ENCODE assay signal across 29 cellular contexts in the genomic region with DNA sequence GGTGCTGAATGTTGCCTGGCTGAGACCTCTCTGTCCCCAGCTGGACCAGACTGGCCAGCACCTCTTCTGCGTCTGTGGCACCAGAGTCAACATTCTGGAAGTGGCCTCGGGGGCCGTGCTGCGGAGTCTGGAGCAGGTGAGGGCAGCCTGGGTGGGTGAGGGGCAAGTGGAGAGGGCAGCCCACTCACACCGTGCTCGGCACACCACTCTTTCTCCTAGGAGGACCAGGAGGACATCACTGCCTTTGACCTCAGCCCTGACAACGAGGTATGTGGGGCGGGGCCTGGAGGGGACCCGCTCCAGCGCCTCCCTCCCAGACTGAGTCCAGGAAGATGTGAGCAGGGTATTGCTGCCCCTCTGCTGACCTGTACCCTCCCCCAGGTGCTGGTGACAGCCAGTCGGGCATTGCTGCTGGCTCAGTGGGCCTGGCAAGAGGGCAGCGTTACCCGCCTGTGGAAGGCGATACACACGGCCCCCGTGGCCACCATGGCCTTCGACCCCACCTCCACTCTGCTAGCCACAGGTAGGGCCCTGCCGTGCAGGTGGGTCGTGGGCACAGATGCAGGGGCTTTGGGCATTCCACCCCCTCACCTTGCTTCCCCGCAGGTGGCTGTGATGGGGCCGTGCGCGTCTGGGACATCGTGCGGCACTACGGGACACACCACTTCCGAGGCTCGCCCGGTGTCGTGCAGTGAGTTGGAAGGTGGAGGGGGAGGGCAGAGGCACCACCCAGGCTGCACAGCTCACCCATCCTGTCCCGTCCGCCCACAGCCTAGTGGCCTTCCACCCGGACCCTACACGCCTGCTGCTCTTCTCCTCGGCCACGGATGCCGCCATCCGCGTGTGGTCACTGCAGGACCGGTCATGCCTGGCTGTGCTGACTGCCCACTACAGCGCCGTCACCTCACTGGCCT. TPM values are rescaled to one million over a fixed set of nuclear protein-coding genes. Genes with fewer than 3 reads are reported as not detected.
DNase-seq lines count a peak whose midpoint lies in the region; ATAC-seq, FAIRE-seq and TF ChIP-seq lines count a peak whose summit lies in the region.
"Had no signal": no experiment of that assay in that cellular context is flagged by ENCODE, and none has a peak within 500 bp of the region (broad histone marks: within the 10 kb centered on the region; RNA-seq: fewer than 3 reads in every experiment).

No MANE protein-coding gene starts in this region.

- FAIRE-seq in HepG2 (lab: Jason Lieb, UNC), result no peak
- FAIRE-seq: islet of Langerhans had no signal

- ATAC-seq in activated naive CD8-positive, alpha-beta T cell treated with anti-CD3 and anti-CD28 coated beads, Interleukin-2, amount 50 U/mL, for 24 hours, result no peak
- no peak for ATAC-seq in WTC11
- ATAC-seq in HepG2, result no peak
- no peak for ATAC-seq in GM21423 (IDR thresholded peaks at IDR 0.05; ENCODE audit: unreplicated experiment)
- ATAC-seq: stimulated activated effector memory CD8-positive, alpha-beta T cell treated with anti-CD3 and anti-CD28 coated beads, Interleukin-12 subunit alpha, Interleukin-12 subunit beta, amount 100 ng/mL, for 72 hours; upper lobe of right lung had no signal

- H3K36me3 ChIP-seq in HepG2 (replicated peaks in 1 of 2; ENCODE audit: control insufficient read depth in 1 of 2, insufficient read depth in 2 of 2, low read length in 2 of 2), result peaks cover 21 to 34% of the 10 kb centered on the region in 2 experiments; a peak in 3 of 5 replicates
- H3K36me3 ChIP-seq in trophoblast cell (ENCODE audit: control insufficient read depth in 1 of 2, insufficient read depth in 2 of 2, low read length in 2 of 2), result peaks cover 44 to 46% of the 10 kb centered on the region in 2 experiments

- H3K4me3 ChIP-seq in HepG2 (replicated peaks in 1 of 3; ENCODE audit: insufficient read depth in 1 of 3, low read depth in 2 of 3, low read length in 3 of 3) (no peak overlapping the region; a peak in 1 of 6 replicates), trophoblast cell (ENCODE audit: low read depth, low read length) (peak overlapping the region; percentile 9)
- H3K4me3 ChIP-seq: PC-9, sigmoid colon, upper lobe of right lung had no signal

- H3K9me3 ChIP-seq in HepG2 (ENCODE audit: low read length) (no peaks in the 10 kb centered on the region), trophoblast cell (ENCODE audit: insufficient read depth, low read depth, low read length) (no peaks in the 10 kb centered on the region)
- H3K9me3 ChIP-seq: BLaER1, Caco-2, sigmoid colon, upper lobe of right lung had no signal

- H3K79me1 ChIP-seq in trophoblast cell (ENCODE audit: low read length), result peaks cover 7% of the 10 kb centered on the region

- no peaks in the 10 kb centered on the region for H3K27me3 Mint-ChIP-seq in activated naive CD8-positive, alpha-beta T cell treated with anti-CD3 and anti-CD28 coated beads, Interleukin-2, amount 50 U/mL, for 24 hours
- no peaks in the 10 kb centered on the region for H3K27me3 Mint-ChIP-seq in activated naive CD8-positive, alpha-beta T cell treated with anti-CD3 and anti-CD28 coated beads for 36 hours
- H3K27me3 Mint-ChIP-seq in WTC11 (ENCODE audit: low read depth), result no peaks in the 10 kb centered on the region

- no peaks in the 10 kb centered on the region for H3K27me3 ChIP-seq in HepG2 (ENCODE audit: control insufficient read depth in 1 of 2, insufficient read depth in 2 of 2, low read length in 2 of 2)
- H3K27me3 ChIP-seq in trophoblast cell (ENCODE audit: insufficient read depth, low read length), result peaks cover 3% of the 10 kb centered on the region

- H2AFZ ChIP-seq in HepG2 (ENCODE audit: low read length) (no peak overlapping the region), trophoblast cell (ENCODE audit: insufficient read depth, low read length, poor library complexity) (no peak overlapping the region)
- H2AFZ ChIP-seq: PC-9 had no signal

- peaks cover 14% of the 10 kb centered on the region for H3K79me2 ChIP-seq in HepG2 (ENCODE audit: insufficient read depth, low read length)
- H3K79me2 ChIP-seq in trophoblast cell (ENCODE audit: control insufficient read depth, insufficient read depth, low read length, poor library complexity), result peaks cover 11% of the 10 kb centered on the region

- H3K4me3 Mint-ChIP-seq in activated naive CD8-positive, alpha-beta T cell treated with anti-CD3 and anti-CD28 coated beads, Interleukin-2, amount 50 U/mL, for 24 hours, result peak overlapping the region; percentile 14
- no peak overlapping the region for H3K4me3 Mint-ChIP-seq in activated naive CD8-positive, alpha-beta T cell treated with anti-CD3 and anti-CD28 coated beads for 36 hours
- peak overlapping the region; percentile 24 for H3K4me3 Mint-ChIP-seq in WTC11

- H4K91ac ChIP-seq in trophoblast cell (ENCODE audit: low read depth, low read length), result no peak overlapping the region

- H3K14ac ChIP-seq in trophoblast cell (ENCODE audit: low read length), result no peak overlapping the region

- DNase-seq in activated naive CD8-positive, alpha-beta T cell treated with anti-CD3 and anti-CD28 coated beads, Interleukin-2, amount 50 U/mL, for 24 hours, result no peak
- DNase-seq in activated naive CD8-positive, alpha-beta T cell treated with anti-CD3 and anti-CD28 coated beads for 36 hours, result no peak
- DNase-seq in WTC11 (ENCODE audit: low spot score), result no peak
- DNase-seq in HepG2 (ENCODE audit: low spot score), result no peak
- no peak for DNase-seq in trophoblast cell
- no peak for DNase-seq in NCI-H146 (lab: John Stamatoyannopoulos, UW)
- DNase-seq in GM03348 (ENCODE audit: low spot score), result no peak
- DNase-seq: ACHN; activated CD4-positive, alpha-beta T cell treated with anti-CD3 and anti-CD28 coated beads for 4 hours; Caco-2; effector CD4-positive, alpha-beta T cell; Kasumi-1; MV-4-11; NCI-H1694; NCI-H510A; NK-92 treated with Interleukin-12 subunit alpha and Interleukin-12 subunit beta, amount 100 ng/mL, for 24 hours; PC-9; Right ventricle myocardium superior; sigmoid colon; stimulated activated CD4-positive, alpha-beta T cell treated with anti-CD3 and anti-CD28 coated beads, Interleukin-4, amount 100 ng/mL, for 24 hours; upper lobe of right lung had no signal

- H2AK5ac ChIP-seq in trophoblast cell (ENCODE audit: low read length), result no peak overlapping the region

- POLR2A ChIA-PET in WTC11 (lab: Charles Lee) (no interaction called here), HepG2 (lab: Yijun Ruan, JAX) (interaction anchor here (0.8 kb wide), 1 partner anchor 10 kb away, joined by 5 read pairs; the partner anchor contains the start of gene RPS2)

- H3K27ac Mint-ChIP-seq in activated naive CD8-positive, alpha-beta T cell treated with anti-CD3 and anti-CD28 coated beads, Interleukin-2, amount 50 U/mL, for 24 hours, result no peak overlapping the region
- no peak overlapping the region for H3K27ac Mint-ChIP-seq in activated naive CD8-positive, alpha-beta T cell treated with anti-CD3 and anti-CD28 coated beads for 36 hours
- no peak overlapping the region for H3K27ac Mint-ChIP-seq in WTC11
- H3K27ac Mint-ChIP-seq: stimulated activated effector memory CD8-positive, alpha-beta T cell treated with anti-CD3 and anti-CD28 coated beads, Interleukin-12 subunit alpha, Interleukin-12 subunit beta, amount 100 ng/mL, for 72 hours had no signal

- peaks cover 23% of the 10 kb centered on the region for H3K4me1 Mint-ChIP-seq in activated naive CD8-positive, alpha-beta T cell treated with anti-CD3 and anti-CD28 coated beads, Interleukin-2, amount 50 U/mL, for 24 hours
- peaks cover 16% of the 10 kb centered on the region for H3K4me1 Mint-ChIP-seq in activated naive CD8-positive, alpha-beta T cell treated with anti-CD3 and anti-CD28 coated beads for 36 hours
- peaks cover 15% of the 10 kb centered on the region for H3K4me1 Mint-ChIP-seq in WTC11

- no peak overlapping the region for H3K4ac ChIP-seq in trophoblast cell (ENCODE audit: low read depth, low read length)

- BruUV-seq in HepG2 (replicated peaks; lab: Mats Ljungman, UMichigan), result no TSS peak

- no peaks in the 10 kb centered on the region for H3K9me3 Mint-ChIP-seq in activated naive CD8-positive, alpha-beta T cell treated with anti-CD3 and anti-CD28 coated beads, Interleukin-2, amount 50 U/mL, for 24 hours
- H3K9me3 Mint-ChIP-seq in activated naive CD8-positive, alpha-beta T cell treated with anti-CD3 and anti-CD28 coated beads for 36 hours, result no peaks in the 10 kb centered on the region
- H3K9me3 Mint-ChIP-seq in WTC11, result no peaks in the 10 kb centered on the region
- H3K9me3 Mint-ChIP-seq: stimulated activated effector memory CD8-positive, alpha-beta T cell treated with anti-CD3 and anti-CD28 coated beads, Interleukin-12 subunit alpha, Interleukin-12 subunit beta, amount 100 ng/mL, for 72 hours had no signal

- no peak for TF ChIP-seq RAD21 in HepG2 (CRISPR knock-in tag; IDR thresholded peaks at IDR 0.05)

- H3K18ac ChIP-seq in trophoblast cell (ENCODE audit: low read length), result no peak overlapping the region

- H3K9ac ChIP-seq in HepG2 (ENCODE audit: insufficient read depth, low read depth, low read length) (no peak overlapping the region), trophoblast cell (ENCODE audit: low read length) (no peak overlapping the region)

- H3K4me2 ChIP-seq in HepG2 (ENCODE audit: low read depth, low read length) (no peak overlapping the region), trophoblast cell (ENCODE audit: low read length) (no peak overlapping the region)

- CTCF ChIA-PET in WTC11 (lab: Charles Lee) (no interaction called here), HepG2 (lab: Yijun Ruan, JAX; ENCODE audit: low intra/inter-chr PET ratio, low total read pairs) (no interaction called here)

- TF ChIP-seq EP300 in HepG2 (IDR thresholded peaks at IDR 0.05; ENCODE audit: low read depth in 2 of 2, low read length in 2 of 2) (no peak), HepG2 (CRISPR knock-in tag; IDR thresholded peaks at IDR 0.05; ENCODE audit: borderline replicate concordance) (no peak)

- no peak overlapping the region for H2BK12ac ChIP-seq in trophoblast cell (ENCODE audit: low read length)

- in situ Hi-C loops in HepG2 (cut with HindIII; ENCODE audit: extremely low pct_ligation_motif_present, low pct_unique_long_range_greater_than_20kb), result no loop called here

- H3K4me1 ChIP-seq in HepG2 (ENCODE audit: insufficient read depth, low read length) (peaks cover 21% of the 10 kb centered on the region), trophoblast cell (ENCODE audit: control insufficient read depth in 1 of 2, insufficient read depth in 2 of 2, low read length in 2 of 2) (peaks cover 16 to 18% of the 10 kb centered on the region in 2 experiments)
- H3K4me1 ChIP-seq: Caco-2 had no signal

- intact Hi-C loops in HepG2 (cut with micrococcal nuclease; ENCODE audit: unreplicated experiment), result no loop called here

- no peaks in the 10 kb centered on the region for H4K20me1 ChIP-seq in HepG2 (ENCODE audit: insufficient read depth, low read length)

- H2BK5ac ChIP-seq in trophoblast cell (ENCODE audit: low read depth, low read length, poor library complexity), result no peak overlapping the region

- H3K27ac ChIP-seq in HepG2 (ENCODE audit: extremely low read length, insufficient read depth, low read length) (no peak overlapping the region), trophoblast cell (ENCODE audit: low read depth, low read length) (no peak overlapping the region)
- H3K27ac ChIP-seq: BLaER1, PC-9, sigmoid colon, upper lobe of right lung had no signal

- H4K8ac ChIP-seq in trophoblast cell (ENCODE audit: low read depth, low read length), result no peak overlapping the region

- H2BK120ac ChIP-seq in trophoblast cell (ENCODE audit: insufficient read depth, low read length, poor library complexity), result no peak overlapping the region

- 98% methylated on average over 28 of the region's 42 CpGs for WGBS in HepG2 (ENCODE audit: low lambda C conversion rate)
- no CpG with 5 or more reads among the region's 42 CpGs for WGBS in trophoblast cell (ENCODE audit: extremely low coverage, insufficient coverage, insufficient read length)

- no peak overlapping the region for H4K12ac ChIP-seq in trophoblast cell (ENCODE audit: low read depth, low read length)

- no peak overlapping the region for H3K23ac ChIP-seq in trophoblast cell (ENCODE audit: low read length)

- H3K36me3 Mint-ChIP-seq in activated naive CD8-positive, alpha-beta T cell treated with anti-CD3 and anti-CD28 coated beads, Interleukin-2, amount 50 U/mL, for 24 hours (ENCODE audit: low read depth), result peaks cover 29% of the 10 kb centered on the region
- H3K36me3 Mint-ChIP-seq in activated naive CD8-positive, alpha-beta T cell treated with anti-CD3 and anti-CD28 coated beads for 36 hours, result peaks cover 37% of the 10 kb centered on the region
- H3K36me3 Mint-ChIP-seq in WTC11, result peaks cover 10% of the 10 kb centered on the region

- no peak for TF ChIP-seq POLR2A in HepG2 (IDR thresholded peaks at IDR 0.05; ENCODE audit: insufficient read depth in 1 of 2, low read depth in 2 of 2, low read length in 2 of 2)

- TF ChIP-seq CTCF in WTC11 (IDR thresholded peaks at IDR 0.05) (no peak), HepG2 (CRISPR knock-in tag; IDR thresholded peaks at IDR 0.05) (no peak)

RNA-seq across cellular contexts. Expression of gene TBL3, which starts 2.6 kb away (rescaled TPM):
- 10 to 100 TPM; 66.3 to 72.6 TPM for total RNA-seq in activated naive CD8-positive, alpha-beta T cell treated with anti-CD3 and anti-CD28 coated beads for 36 hours
- total RNA-seq in WTC11 (2021) (67.6 to 73.4 TPM (median 71.3 TPM) in 3 replicates), HepG2 (2016; rRNA removed; fragmentation: Illumina TruSeq; extraction: Trizol) (31.2 and 38.0 TPM in 2 replicates)
- 6.2 and 6.3 TPM in 2 replicates for total RNA-seq in HepG2 (2016; cell fraction: cytosol; rRNA removed; fragmentation: Illumina TruSeq; extraction: Trizol; ENCODE audit: low read depth)
- total RNA-seq in HepG2 (2016; cell fraction: insoluble cytoplasmic fraction; rRNA removed; fragmentation: Illumina TruSeq; extraction: Trizol), result 28.7 and 44.0 TPM in 2 replicates
- 9.1 and 10.6 TPM in 2 replicates for total RNA-seq in HepG2 (2016; cell fraction: membrane; rRNA removed; fragmentation: Illumina TruSeq; extraction: Trizol)
- 26.8 and 27.8 TPM in 2 replicates for total RNA-seq in HepG2 (2016; cell fraction: nucleus; rRNA removed; fragmentation: Illumina TruSeq; extraction: Trizol)
- 16.8 and 24.9 TPM in 2 replicates for polyA plus RNA-seq in HepG2 (2011; rRNA removed)
- polyA plus RNA-seq in HepG2 (2011; cell fraction: cytosol; rRNA removed), result 16.1 and 29.4 TPM in 2 replicates
- 117 and 165 TPM in 2 replicates for polyA plus RNA-seq in HepG2 (2011; cell fraction: nucleus; rRNA removed)
- polyA plus RNA-seq in HepG2 (2012), result 19.7 and 30.1 TPM in 2 replicates
- polyA plus RNA-seq in HepG2 (2016; cell fraction: cytosol; fragmentation: Illumina TruSeq; extraction: Trizol; ENCODE audit: low read depth), result 6.0 and 6.6 TPM in 2 replicates
- polyA plus RNA-seq in HepG2 (2016; cell fraction: insoluble cytoplasmic fraction; fragmentation: Illumina TruSeq; extraction: Trizol; ENCODE audit: low read depth), result 21.7 and 29.9 TPM in 2 replicates
- 7.9 and 9.7 TPM in 2 replicates for polyA plus RNA-seq in HepG2 (2016; cell fraction: membrane; fragmentation: Illumina TruSeq; extraction: Trizol; ENCODE audit: low read depth)
- 47.3 and 47.9 TPM in 2 replicates for polyA plus RNA-seq in HepG2 (2016; cell fraction: nucleus; fragmentation: Illumina TruSeq; extraction: Trizol; ENCODE audit: insufficient read depth, low read depth)
- 72.5 and 77.5 TPM in 2 replicates for polyA minus RNA-seq in HepG2 (2011; rRNA and poly(A)+ RNA removed; ENCODE audit: low replicate concordance)
- polyA minus RNA-seq in HepG2 (2011; cell fraction: cytosol; rRNA and poly(A)+ RNA removed), result 26.4 and 31.2 TPM in 2 replicates
- polyA minus RNA-seq in HepG2 (2011; cell fraction: nucleus; rRNA and poly(A)+ RNA removed), result 18.5 and 19.3 TPM in 2 replicates
- polyA plus RNA-seq in trophoblast cell (2013), result 22.0 and 22.9 TPM in 2 replicates

RNA-seq across cellular contexts. Expression of gene NOXO1, which starts 6.9 kb away (rescaled TPM):
- total RNA-seq in activated naive CD8-positive, alpha-beta T cell treated with anti-CD3 and anti-CD28 coated beads for 36 hours, result under 1 TPM in 1 of 2 experiments, not detected in 1; 0.35 TPM
- total RNA-seq in WTC11 (2021) (5.7 to 7.7 TPM (median 6.9 TPM) in 3 replicates), HepG2 (2016; rRNA removed; fragmentation: Illumina TruSeq; extraction: Trizol) (0.21 and 1.4 TPM in 2 replicates)
- 0.40 and 0.97 TPM in 2 replicates for total RNA-seq in HepG2 (2016; cell fraction: cytosol; rRNA removed; fragmentation: Illumina TruSeq; extraction: Trizol; ENCODE audit: low read depth)
- total RNA-seq in HepG2 (2016; cell fraction: insoluble cytoplasmic fraction; rRNA removed; fragmentation: Illumina TruSeq; extraction: Trizol), result 0.22 and 1.1 TPM in 2 replicates
- 0.34 and 0.53 TPM in 2 replicates for total RNA-seq in HepG2 (2016; cell fraction: membrane; rRNA removed; fragmentation: Illumina TruSeq; extraction: Trizol)
- total RNA-seq in HepG2 (2016; cell fraction: nucleus; rRNA removed; fragmentation: Illumina TruSeq; extraction: Trizol), result 2.4 and 3.1 TPM in 2 replicates
- polyA plus RNA-seq in HepG2 (2011; rRNA removed), result 0.69 and 1.4 TPM in 2 replicates
- polyA plus RNA-seq in HepG2 (2011; cell fraction: cytosol; rRNA removed), result 0.14 and 0.25 TPM in 2 replicates
- polyA plus RNA-seq in HepG2 (2011; cell fraction: nucleus; rRNA removed), result 10.4 and 11.0 TPM in 2 replicates
- polyA plus RNA-seq in HepG2 (2012), result 0.12 and 0.55 TPM in 2 replicates
- 0.26 and 0.45 TPM in 2 replicates for polyA plus RNA-seq in HepG2 (2016; cell fraction: cytosol; fragmentation: Illumina TruSeq; extraction: Trizol; ENCODE audit: low read depth)
- 0.52 and 0.62 TPM in 2 replicates for polyA plus RNA-seq in HepG2 (2016; cell fraction: insoluble cytoplasmic fraction; fragmentation: Illumina TruSeq; extraction: Trizol; ENCODE audit: low read depth)
- 0.63 and 0.78 TPM in 2 replicates for polyA plus RNA-seq in HepG2 (2016; cell fraction: membrane; fragmentation: Illumina TruSeq; extraction: Trizol; ENCODE audit: low read depth)
- polyA plus RNA-seq in HepG2 (2016; cell fraction: nucleus; fragmentation: Illumina TruSeq; extraction: Trizol; ENCODE audit: insufficient read depth, low read depth), result 7.2 and 9.5 TPM in 2 replicates
- polyA minus RNA-seq in HepG2 (2011; rRNA and poly(A)+ RNA removed; ENCODE audit: low replicate concordance), result 0.12 and 0.28 TPM in 2 replicates
- polyA minus RNA-seq in HepG2 (2011; cell fraction: cytosol; rRNA and poly(A)+ RNA removed), result not detected in 2 replicates
- polyA minus RNA-seq in HepG2 (2011; cell fraction: nucleus; rRNA and poly(A)+ RNA removed), result 0.75 and 1.0 TPM in 2 replicates
- polyA plus RNA-seq in trophoblast cell (2013), result 0.37 and 0.38 TPM in 2 replicates
- total RNA-seq: H4, posterior vena cava, Right ventricle myocardium superior, sigmoid colon had no signal

RNA-seq across cellular contexts. Expression of gene RNF151, which starts 7.8 kb away (rescaled TPM):
- total RNA-seq in activated naive CD8-positive, alpha-beta T cell treated with anti-CD3 and anti-CD28 coated beads for 36 hours, result not detected
- total RNA-seq in WTC11 (2021) (0.31 TPM in 1 of 3 replicates, not detected in the others), HepG2 (2016; rRNA removed; fragmentation: Illumina TruSeq; extraction: Trizol) (not detected in 2 replicates)
- not detected in 2 replicates for total RNA-seq in HepG2 (2016; cell fraction: cytosol; rRNA removed; fragmentation: Illumina TruSeq; extraction: Trizol; ENCODE audit: low read depth)
- total RNA-seq in HepG2 (2016; cell fraction: insoluble cytoplasmic fraction; rRNA removed; fragmentation: Illumina TruSeq; extraction: Trizol), result not detected in 2 replicates
- total RNA-seq in HepG2 (2016; cell fraction: membrane; rRNA removed; fragmentation: Illumina TruSeq; extraction: Trizol), result not detected in 2 replicates
- not detected in 2 replicates for total RNA-seq in HepG2 (2016; cell fraction: nucleus; rRNA removed; fragmentation: Illumina TruSeq; extraction: Trizol)
- not detected in 2 replicates for polyA plus RNA-seq in HepG2 (2011; rRNA removed)
- polyA plus RNA-seq in HepG2 (2011; cell fraction: cytosol; rRNA removed), result 0.09 TPM in 1 of 2 replicates, not detected in the other
- polyA plus RNA-seq in HepG2 (2011; cell fraction: nucleus; rRNA removed), result 0.50 TPM in 1 of 2 replicates, not detected in the other
- polyA plus RNA-seq in HepG2 (2012), result not detected in 2 replicates
- polyA plus RNA-seq in HepG2 (2016; cell fraction: cytosol; fragmentation: Illumina TruSeq; extraction: Trizol; ENCODE audit: low read depth), result not detected in 2 replicates
- not detected in 2 replicates for polyA plus RNA-seq in HepG2 (2016; cell fraction: insoluble cytoplasmic fraction; fragmentation: Illumina TruSeq; extraction: Trizol; ENCODE audit: low read depth)
- not detected in 2 replicates for polyA plus RNA-seq in HepG2 (2016; cell fraction: membrane; fragmentation: Illumina TruSeq; extraction: Trizol; ENCODE audit: low read depth)
- not detected in 2 replicates for polyA plus RNA-seq in HepG2 (2016; cell fraction: nucleus; fragmentation: Illumina TruSeq; extraction: Trizol; ENCODE audit: insufficient read depth, low read depth)
- polyA minus RNA-seq in HepG2 (2011; rRNA and poly(A)+ RNA removed; ENCODE audit: low replicate concordance), result 0.28 TPM in 1 of 2 replicates, not detected in the other
- not detected in 2 replicates for polyA minus RNA-seq in HepG2 (2011; cell fraction: cytosol; rRNA and poly(A)+ RNA removed)
- not detected in 2 replicates for polyA minus RNA-seq in HepG2 (2011; cell fraction: nucleus; rRNA and poly(A)+ RNA removed)
- polyA plus RNA-seq in trophoblast cell (2013), result not detected in 2 replicates
- total RNA-seq: Caco-2, epithelial cell of proximal tubule, H4, lower leg skin, PC-9, posterior vena cava, Right ventricle myocardium superior, sigmoid colon, upper lobe of right lung had no signal

RNA-seq across cellular contexts. Expression of gene GFER, which starts 9.6 kb away (rescaled TPM):
- 10 to 100 TPM; 27.3 to 29.5 TPM for total RNA-seq in activated naive CD8-positive, alpha-beta T cell treated with anti-CD3 and anti-CD28 coated beads for 36 hours
- total RNA-seq in WTC11 (2021) (56.0 to 58.5 TPM (median 57.0 TPM) in 3 replicates), HepG2 (2016; rRNA removed; fragmentation: Illumina TruSeq; extraction: Trizol) (68.3 and 71.7 TPM in 2 replicates)
- 42.3 and 42.4 TPM in 2 replicates for total RNA-seq in HepG2 (2016; cell fraction: cytosol; rRNA removed; fragmentation: Illumina TruSeq; extraction: Trizol; ENCODE audit: low read depth)
- 71.7 and 77.6 TPM in 2 replicates for total RNA-seq in HepG2 (2016; cell fraction: insoluble cytoplasmic fraction; rRNA removed; fragmentation: Illumina TruSeq; extraction: Trizol)
- total RNA-seq in HepG2 (2016; cell fraction: membrane; rRNA removed; fragmentation: Illumina TruSeq; extraction: Trizol), result 45.9 and 49.4 TPM in 2 replicates
- total RNA-seq in HepG2 (2016; cell fraction: nucleus; rRNA removed; fragmentation: Illumina TruSeq; extraction: Trizol), result 27.4 and 40.1 TPM in 2 replicates
- 28.6 and 35.9 TPM in 2 replicates for polyA plus RNA-seq in HepG2 (2011; rRNA removed)
- polyA plus RNA-seq in HepG2 (2011; cell fraction: cytosol; rRNA removed), result 25.2 and 31.0 TPM in 2 replicates
- polyA plus RNA-seq in HepG2 (2011; cell fraction: nucleus; rRNA removed), result 27.0 and 27.5 TPM in 2 replicates
- polyA plus RNA-seq in HepG2 (2012), result 28.9 and 37.4 TPM in 2 replicates
- polyA plus RNA-seq in HepG2 (2016; cell fraction: cytosol; fragmentation: Illumina TruSeq; extraction: Trizol; ENCODE audit: low read depth), result 55.8 and 56.5 TPM in 2 replicates
- polyA plus RNA-seq in HepG2 (2016; cell fraction: insoluble cytoplasmic fraction; fragmentation: Illumina TruSeq; extraction: Trizol; ENCODE audit: low read depth), result 83.7 and 99.4 TPM in 2 replicates
- 49.1 and 52.1 TPM in 2 replicates for polyA plus RNA-seq in HepG2 (2016; cell fraction: membrane; fragmentation: Illumina TruSeq; extraction: Trizol; ENCODE audit: low read depth)
- polyA plus RNA-seq in HepG2 (2016; cell fraction: nucleus; fragmentation: Illumina TruSeq; extraction: Trizol; ENCODE audit: insufficient read depth, low read depth), result 66.2 and 67.2 TPM in 2 replicates
- polyA minus RNA-seq in HepG2 (2011; rRNA and poly(A)+ RNA removed; ENCODE audit: low replicate concordance), result 12.3 and 20.5 TPM in 2 replicates
- 16.4 and 18.5 TPM in 2 replicates for polyA minus RNA-seq in HepG2 (2011; cell fraction: cytosol; rRNA and poly(A)+ RNA removed)
- 14.7 and 14.8 TPM in 2 replicates for polyA minus RNA-seq in HepG2 (2011; cell fraction: nucleus; rRNA and poly(A)+ RNA removed)
- 38.2 and 39.4 TPM in 2 replicates for polyA plus RNA-seq in trophoblast cell (2013)

RNA-seq across cellular contexts. Expression of gene RPS2, which starts 9.8 kb away (rescaled TPM):
- total RNA-seq in activated naive CD8-positive, alpha-beta T cell treated with anti-CD3 and anti-CD28 coated beads for 36 hours, result 1,000 to 10,000 TPM; 5,183 to 5,266 TPM
- total RNA-seq in WTC11 (2021), result 4,395 to 4,767 TPM (median 4,632 TPM) in 3 replicates
- 1,908 and 1,988 TPM in 2 replicates for total RNA-seq in HepG2 (2016; rRNA removed; fragmentation: Illumina TruSeq; extraction: Trizol)
- total RNA-seq in HepG2 (2016; cell fraction: cytosol; rRNA removed; fragmentation: Illumina TruSeq; extraction: Trizol; ENCODE audit: low read depth), result 7,477 and 8,510 TPM in 2 replicates
- total RNA-seq in HepG2 (2016; cell fraction: insoluble cytoplasmic fraction; rRNA removed; fragmentation: Illumina TruSeq; extraction: Trizol), result 1,713 and 1,999 TPM in 2 replicates
- total RNA-seq in HepG2 (2016; cell fraction: membrane; rRNA removed; fragmentation: Illumina TruSeq; extraction: Trizol), result 6,682 and 6,920 TPM in 2 replicates
- 868 and 972 TPM in 2 replicates for total RNA-seq in HepG2 (2016; cell fraction: nucleus; rRNA removed; fragmentation: Illumina TruSeq; extraction: Trizol)
- 4,513 and 4,514 TPM in 2 replicates for polyA plus RNA-seq in HepG2 (2011; rRNA removed)
- 4,562 and 7,573 TPM in 2 replicates for polyA plus RNA-seq in HepG2 (2011; cell fraction: cytosol; rRNA removed)
- 3,188 and 3,237 TPM in 2 replicates for polyA plus RNA-seq in HepG2 (2011; cell fraction: nucleus; rRNA removed)
- 2,719 and 4,159 TPM in 2 replicates for polyA plus RNA-seq in HepG2 (2012)
- 15,334 and 17,742 TPM in 2 replicates for polyA plus RNA-seq in HepG2 (2016; cell fraction: cytosol; fragmentation: Illumina TruSeq; extraction: Trizol; ENCODE audit: low read depth)
- polyA plus RNA-seq in HepG2 (2016; cell fraction: insoluble cytoplasmic fraction; fragmentation: Illumina TruSeq; extraction: Trizol; ENCODE audit: low read depth), result 2,736 and 3,340 TPM in 2 replicates
- polyA plus RNA-seq in HepG2 (2016; cell fraction: membrane; fragmentation: Illumina TruSeq; extraction: Trizol; ENCODE audit: low read depth), result 10,909 and 11,775 TPM in 2 replicates
- polyA plus RNA-seq in HepG2 (2016; cell fraction: nucleus; fragmentation: Illumina TruSeq; extraction: Trizol; ENCODE audit: insufficient read depth, low read depth), result 2,261 and 2,419 TPM in 2 replicates
- 5,720 and 6,943 TPM in 2 replicates for polyA minus RNA-seq in HepG2 (2011; rRNA and poly(A)+ RNA removed; ENCODE audit: low replicate concordance)
- 2,159 and 2,271 TPM in 2 replicates for polyA minus RNA-seq in HepG2 (2011; cell fraction: cytosol; rRNA and poly(A)+ RNA removed)
- 430 and 534 TPM in 2 replicates for polyA minus RNA-seq in HepG2 (2011; cell fraction: nucleus; rRNA and poly(A)+ RNA removed)
- 3,853 and 3,910 TPM in 2 replicates for polyA plus RNA-seq in trophoblast cell (2013)
